In genomic region chr10:134743-135600, GRCh38 we compare ENCODE assay signal across 1 cellular context.
TF ChIP-seq lines count a peak whose summit lies in the region.

Gene ZMYND11 (plus strand): TSS chr10:135455. CDS start chr10:180013, 44,558 bp downstream.

TF ChIP-seq in HepG2, 621 proteins besides CTCF, POLR2A, EP300 and RAD21 (continued from another document):
- TF ChIP-seq DMAP1 (CRISPR knock-in tag; IDR thresholded peaks at IDR 0.05) (0 out of 2 replicates have a peak, but pooled peaks have one; percentile 39), ZNF687 (CRISPR knock-in tag; IDR thresholded peaks at IDR 0.05) (peak; percentile 72), ZNF563 (CRISPR knock-in tag; IDR thresholded peaks at IDR 0.05) (peak; percentile 74), YY1 (IDR thresholded peaks at IDR 0.05; ENCODE audit: insufficient read depth, insufficient replicate concordance, low read depth, low read length) (peak; percentile 81), POLR2G (IDR thresholded peaks at IDR 0.05; ENCODE audit: low read depth, low read length) (peak; percentile 58), UBTF (CRISPR knock-in tag; IDR thresholded peaks at IDR 0.05) (peak; percentile 70; the same call in 1 of the 2 replicates)
